20 cellular contexts compared by ENCODE assay signal in genomic region chr21:45343891-45344290, GRCh38. TPM values are rescaled to one million over a fixed set of nuclear protein-coding genes. Genes with fewer than 3 reads are reported as not detected.
A peak's percentile ranks its signal among the peaks of the same experiment; 100 is the strongest.
DNase-seq lines count a peak whose midpoint lies in the region; ATAC-seq lines count a peak whose summit lies in the region.
"Had no signal": no experiment of that assay in that cellular context is flagged by ENCODE, and none has a peak within 500 bp of the region (broad histone marks: within the 10 kb centered on the region; RNA-seq: fewer than 3 reads in every experiment).

No MANE protein-coding gene starts in this region.

- H3K4me2 ChIP-seq in mesenchymal stem cell (ENCODE audit: low read length, poor library complexity, severe bottlenecking) = no peak overlapping the region
- H3K4me2 ChIP-seq: BLaER1 had no signal

- WGBS in mesenchymal stem cell = 97% methylated on average over 10 of the region's 15 CpGs

- no peak overlapping the region for H3K23ac ChIP-seq in mesenchymal stem cell (ENCODE audit: low read length in 2 of 2)

- no peak overlapping the region for H3K4me3 ChIP-seq in mesenchymal stem cell (ENCODE audit: insufficient read depth in 1 of 2, low read depth in 1 of 2, low read length in 2 of 2)
- H3K4me3 ChIP-seq: BLaER1 had no signal

- H2AK5ac ChIP-seq in mesenchymal stem cell (ENCODE audit: low read length, severe bottlenecking) = peak overlapping the region; percentile 47

- H3K9me3 ChIP-seq in T-helper 17 cell (ENCODE audit: control insufficient read depth, low read length, poor library complexity, severe bottlenecking) (no peaks in the 10 kb centered on the region), mesenchymal stem cell (ENCODE audit: control insufficient read depth, low read length) (no peaks in the 10 kb centered on the region)
- H3K9me3 ChIP-seq: BE2C, BLaER1, Caco-2 had no signal

- H3K9me3 Mint-ChIP-seq in stimulated activated effector memory CD8-positive, alpha-beta T cell treated with anti-CD3 and anti-CD28 coated beads, Interleukin-12 subunit alpha, Interleukin-12 subunit beta, amount 100 ng/mL, for 72 hours = no peaks in the 10 kb centered on the region
- no peaks in the 10 kb centered on the region for H3K9me3 Mint-ChIP-seq in immature natural killer cell
- H3K9me3 Mint-ChIP-seq: CD4-positive, alpha-beta T cell; CD8-positive, alpha-beta T cell had no signal

- no peak overlapping the region for H3K14ac ChIP-seq in mesenchymal stem cell (ENCODE audit: low read length in 2 of 2)

- no peak overlapping the region for H3K4ac ChIP-seq in mesenchymal stem cell (ENCODE audit: low read depth in 1 of 2, low read length in 2 of 2)

- no peak overlapping the region for H4K91ac ChIP-seq in mesenchymal stem cell (ENCODE audit: low read length)

- no peak overlapping the region for H2AFZ ChIP-seq in mesenchymal stem cell (ENCODE audit: low read depth, low read length)

- peaks cover 7% of the 10 kb centered on the region for H3K4me1 ChIP-seq in mesenchymal stem cell (ENCODE audit: control insufficient read depth, insufficient read depth, low read depth, low read length)
- H3K4me1 ChIP-seq: Caco-2 had no signal

- DNase-seq in SW480 (ENCODE audit: low spot score) (peak; percentile 96), T-helper 17 cell (no peak), mesenchymal stem cell (no peak), immature natural killer cell (no peak), CD1c-positive myeloid dendritic cell (ENCODE audit: extremely low spot score) (no peak), left lobe of liver (ENCODE audit: low spot score) (no peak), NCI-H82 treated with DMSO at 0.1 percent for 48 hours (lab: John Stamatoyannopoulos, UW; ENCODE audit: unreplicated experiment) (no peak)
- no peak for DNase-seq in stimulated activated effector memory CD8-positive, alpha-beta T cell treated with anti-CD3 and anti-CD28 coated beads, Interleukin-12 subunit alpha, Interleukin-12 subunit beta, amount 100 ng/mL, for 72 hours (ENCODE audit: low spot score in 2 of 2)
- DNase-seq: 8988T; ACHN; BE2C; C1 segment of cervical spinal cord; Caco-2; Calu3; CD4-positive, alpha-beta T cell; CD8-positive, alpha-beta T cell; DMS79 treated with DMSO at 0.1 percent for 48 hours; GF-D8 had no signal

- no peaks in the 10 kb centered on the region for H3K36me3 Mint-ChIP-seq in T-helper 17 cell (ENCODE audit: low read depth)
- H3K36me3 Mint-ChIP-seq in stimulated activated effector memory CD8-positive, alpha-beta T cell treated with anti-CD3 and anti-CD28 coated beads, Interleukin-12 subunit alpha, Interleukin-12 subunit beta, amount 100 ng/mL, for 72 hours = no peaks in the 10 kb centered on the region
- H3K36me3 Mint-ChIP-seq in immature natural killer cell = no peaks in the 10 kb centered on the region
- H3K36me3 Mint-ChIP-seq: CD14-positive monocyte; CD8-positive, alpha-beta T cell had no signal

- peaks cover 30% of the 10 kb centered on the region for H3K27me3 Mint-ChIP-seq in T-helper 17 cell
- H3K27me3 Mint-ChIP-seq in immature natural killer cell (ENCODE audit: low read depth in 3 of 3) = peaks cover 1 to 6% (median 4%) of the 10 kb centered on the region in 3 donors

- ATAC-seq in T-helper 17 cell (no peak), left lobe of liver (no peak)
- ATAC-seq in stimulated activated effector memory CD8-positive, alpha-beta T cell treated with anti-CD3 and anti-CD28 coated beads, Interleukin-12 subunit alpha, Interleukin-12 subunit beta, amount 100 ng/mL, for 72 hours = peak; percentile 16
- ATAC-seq: CD8-positive, alpha-beta T cell had no signal

- H2BK15ac ChIP-seq in mesenchymal stem cell (ENCODE audit: low read depth, poor library complexity, severe bottlenecking) = no peak overlapping the region

- no peak overlapping the region for H3K18ac ChIP-seq in mesenchymal stem cell (ENCODE audit: low read depth in 1 of 2, low read length in 2 of 2)

- no peaks in the 10 kb centered on the region for H3K36me3 ChIP-seq in mesenchymal stem cell (ENCODE audit: control insufficient read depth in 1 of 2, insufficient read depth in 2 of 2, low read depth in 1 of 2, low read length in 2 of 2)
- H3K36me3 ChIP-seq: BE2C, BLaER1 had no signal

- H3K27ac Mint-ChIP-seq in T-helper 17 cell (peak overlapping the region; percentile 49), immature natural killer cell (no peak overlapping the region)
- no peak overlapping the region for H3K27ac Mint-ChIP-seq in stimulated activated effector memory CD8-positive, alpha-beta T cell treated with anti-CD3 and anti-CD28 coated beads, Interleukin-12 subunit alpha, Interleukin-12 subunit beta, amount 100 ng/mL, for 72 hours
- H3K27ac Mint-ChIP-seq: CD4-positive, alpha-beta T cell; CD8-positive, alpha-beta T cell had no signal

- no peak overlapping the region for H3K9ac ChIP-seq in mesenchymal stem cell (ENCODE audit: low read length)
- H3K9ac ChIP-seq: BLaER1 had no signal

- H4K8ac ChIP-seq in mesenchymal stem cell (ENCODE audit: low read length) = peak overlapping the region; percentile 36

- peaks cover 0 to 18% of the 10 kb centered on the region in 2 experiments for H3K27me3 ChIP-seq in mesenchymal stem cell (ENCODE audit: control insufficient read depth in 1 of 2, insufficient read depth in 1 of 2, low read length in 2 of 2)

- H2BK120ac ChIP-seq in mesenchymal stem cell (ENCODE audit: low read depth, low read length) = no peak overlapping the region

- H3K4me3 Mint-ChIP-seq in T-helper 17 cell (no peak overlapping the region), immature natural killer cell (no peak overlapping the region)
- H3K4me3 Mint-ChIP-seq in stimulated activated effector memory CD8-positive, alpha-beta T cell treated with anti-CD3 and anti-CD28 coated beads, Interleukin-12 subunit alpha, Interleukin-12 subunit beta, amount 100 ng/mL, for 72 hours = no peak overlapping the region
- H3K4me3 Mint-ChIP-seq: CD14-positive monocyte; CD4-positive, alpha-beta T cell; CD8-positive, alpha-beta T cell had no signal

- H2BK12ac ChIP-seq in mesenchymal stem cell (ENCODE audit: low read length in 2 of 2) = no peak overlapping the region

- H2BK5ac ChIP-seq in mesenchymal stem cell (ENCODE audit: low read depth, low read length, poor library complexity, severe bottlenecking) = no peak overlapping the region

- peaks cover 2% of the 10 kb centered on the region for H3K4me1 Mint-ChIP-seq in T-helper 17 cell
- H3K4me1 Mint-ChIP-seq in stimulated activated effector memory CD8-positive, alpha-beta T cell treated with anti-CD3 and anti-CD28 coated beads, Interleukin-12 subunit alpha, Interleukin-12 subunit beta, amount 100 ng/mL, for 72 hours = no peaks in the 10 kb centered on the region
- H3K4me1 Mint-ChIP-seq in immature natural killer cell = no peaks in the 10 kb centered on the region
- H3K4me1 Mint-ChIP-seq: CD14-positive monocyte had no signal

- no peak overlapping the region for H3K27ac ChIP-seq in mesenchymal stem cell (ENCODE audit: low read length, poor library complexity, severe bottlenecking)
- H3K27ac ChIP-seq: BLaER1 had no signal

- no peaks in the 10 kb centered on the region for H3K79me1 ChIP-seq in mesenchymal stem cell (replicated peaks; ENCODE audit: low read length, poor library complexity, severe bottlenecking)

RNA-seq across cellular contexts. Expression of gene POFUT2, which starts 56.2 kb away (rescaled TPM):
- total RNA-seq in T-helper 17 cell (10 to 100 TPM; 48.5 to 66.4 TPM), left lobe of liver (17.5 TPM)
- 75.1 TPM for polyA plus RNA-seq in mesenchymal stem cell (2013, experiment 1 of 2)
- polyA plus RNA-seq in mesenchymal stem cell (2013, experiment 2 of 2) = 76.3 TPM
- 1 to 10 TPM; 1.1 to 5.2 (median 4.7) TPM for polyA plus RNA-seq in immature natural killer cell
